Comparison of ENCODE assay signal across 8 cellular contexts in the genomic region with DNA sequence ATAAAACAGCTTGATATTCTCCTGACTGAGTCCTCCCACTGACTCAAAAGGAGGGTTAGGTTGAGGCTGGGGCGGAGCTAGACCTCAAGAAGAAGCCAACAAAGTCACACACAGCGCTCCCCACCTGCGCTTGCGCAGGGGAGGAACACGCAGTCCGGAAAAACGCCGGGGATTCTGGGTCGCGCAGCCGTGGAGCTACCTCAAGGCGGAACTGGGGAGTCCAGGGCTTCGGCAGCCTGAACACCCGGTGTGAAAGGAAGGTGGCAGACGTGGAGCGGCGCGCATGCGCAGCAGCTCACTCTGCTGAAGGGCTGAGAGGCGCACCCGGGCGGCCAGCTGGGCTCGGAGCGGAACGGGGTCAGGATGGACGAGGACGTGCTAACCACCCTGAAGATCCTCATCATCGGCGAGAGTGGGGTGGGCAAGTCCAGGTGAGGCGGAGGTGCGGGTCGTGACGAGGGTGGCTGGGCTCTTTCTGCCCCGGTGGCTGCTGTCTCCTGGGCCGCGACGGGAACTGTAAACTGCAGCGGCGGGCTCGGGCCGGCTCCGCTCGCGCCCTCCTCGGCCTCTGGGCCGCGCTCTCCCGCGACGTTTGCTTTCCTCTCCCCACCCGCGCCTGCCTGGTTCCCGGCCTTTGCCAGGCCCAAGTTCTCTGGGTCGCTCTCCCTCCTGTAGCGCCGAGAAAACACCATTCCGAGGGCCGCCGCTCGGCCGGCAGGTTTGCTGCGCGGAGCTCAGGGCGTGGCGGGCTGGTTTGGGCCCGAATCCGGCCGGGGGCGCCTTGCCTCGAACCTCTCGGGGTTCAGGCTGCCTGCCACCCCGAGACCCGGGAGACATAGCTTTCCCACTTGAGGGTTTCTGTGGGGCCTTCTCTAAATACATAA. TPM values are rescaled to one million over a fixed set of nuclear protein-coding genes. Genes with fewer than 3 reads are reported as not detected.
DNase-seq lines count a peak whose midpoint lies in the region; ATAC-seq and TF ChIP-seq lines count a peak whose summit lies in the region.

A gene (plus strand): TSS at position 298 of the 884 bp plus-strand sequence. CDS start 66 bp downstream, at position 364.

- H4K20me1 ChIP-seq in fibroblast of lung (ENCODE audit: control insufficient read depth, extremely low read depth, insufficient read depth, low read length) = no peaks in the 10 kb centered on the region

- peak within 1 kb of the TSS; percentile 85 for H3K27ac ChIP-seq in RWPE1
- peak within 1 kb of the TSS; percentile 86 for H3K27ac ChIP-seq in fibroblast of lung (ENCODE audit: insufficient read depth, low read length)
- peak within 1 kb of the TSS; percentile 87 for H3K27ac ChIP-seq in naive thymus-derived CD4-positive, alpha-beta T cell (ENCODE audit: low read depth, low read length)

- H3K4me1 Mint-ChIP-seq in activated T-helper 17 cell treated with anti-CD3 and anti-CD28 coated beads, Interleukin-2, amount 50 U/mL, for 72 hours = peaks cover 33% of the 10 kb centered on the region
- H3K4me1 Mint-ChIP-seq in naive thymus-derived CD4-positive, alpha-beta T cell = peaks cover 39 to 59% (median 55%) of the 10 kb centered on the region in 7 donors
- peaks cover 22 to 36% of the 10 kb centered on the region in 2 donors for H3K4me1 Mint-ChIP-seq in stimulated activated naive B cell treated with anti-CD40 and anti-IgM and Interleukin-4, amounts not matched to agents 10 μg/mL and 1 μg/mL and 100 μg/mL, for 72 hours

- H3K9me3 ChIP-seq in fibroblast of lung (ENCODE audit: control insufficient read depth, insufficient read depth, low read depth, low read length) = no peaks in the 10 kb centered on the region
- H3K9me3 ChIP-seq in naive thymus-derived CD4-positive, alpha-beta T cell (ENCODE audit: control insufficient read depth in 2 of 3, low read length in 3 of 3) = no peaks in the 10 kb centered on the region

- peak within 1 kb of the TSS; percentile 98 for H3K4me3 Mint-ChIP-seq in activated T-helper 17 cell treated with anti-CD3 and anti-CD28 coated beads, Interleukin-2, amount 50 U/mL, for 72 hours
- peak within 1 kb of the TSS; percentile 95 to 100 (median 99) for H3K4me3 Mint-ChIP-seq in naive thymus-derived CD4-positive, alpha-beta T cell
- H3K4me3 Mint-ChIP-seq in stimulated activated naive B cell treated with anti-CD40 and anti-IgM and Interleukin-4, amounts not matched to agents 10 μg/mL and 1 μg/mL and 100 μg/mL, for 72 hours = peak within 1 kb of the TSS; percentile 99 to 100

- H3K36me3 Mint-ChIP-seq in activated T-helper 17 cell treated with anti-CD3 and anti-CD28 coated beads, Interleukin-2, amount 50 U/mL, for 72 hours (ENCODE audit: low read depth) = peaks cover 51% of the 10 kb centered on the region
- H3K36me3 Mint-ChIP-seq in naive thymus-derived CD4-positive, alpha-beta T cell = peaks cover 0 to 15% (median 10%) of the 10 kb centered on the region in 5 donors
- peaks cover 4 to 17% of the 10 kb centered on the region in 2 donors for H3K36me3 Mint-ChIP-seq in stimulated activated naive B cell treated with anti-CD40 and anti-IgM and Interleukin-4, amounts not matched to agents 10 μg/mL and 1 μg/mL and 100 μg/mL, for 72 hours

- peaks cover 3% of the 10 kb centered on the region for H3K4me1 ChIP-seq in fibroblast of lung (ENCODE audit: control insufficient read depth, extremely low read depth, insufficient read depth, low read length)
- peaks cover 13 to 18% of the 10 kb centered on the region in 2 donors for H3K4me1 ChIP-seq in naive thymus-derived CD4-positive, alpha-beta T cell (ENCODE audit: control insufficient read depth in 2 of 2, insufficient read depth in 2 of 2, low read length in 2 of 2)

- H3K9ac ChIP-seq in fibroblast of lung (ENCODE audit: insufficient read depth, low read length) = peak within 1 kb of the TSS; percentile 96

- H3K4me2 ChIP-seq in fibroblast of lung (ENCODE audit: extremely low read depth, insufficient read depth, low read length) = peak within 1 kb of the TSS; percentile 98

- peak; percentile 21 for TF ChIP-seq CTCF in LNCaP clone FGC (IDR thresholded peaks at IDR 0.05; ENCODE audit: control insufficient read depth, extremely low read depth, insufficient read depth)
- TF ChIP-seq CTCF in RWPE1 (conservative IDR thresholded peaks at IDR 0.05; ENCODE audit: low read depth) = no peak
- peak in 1 of 2 donors; percentile 5 for TF ChIP-seq CTCF in fibroblast of lung (conservative IDR thresholded peaks at IDR 0.05 in 1 of 2, IDR thresholded peaks at IDR 0.05 in 1 of 2; ENCODE audit: low read depth in 1 of 2, low read length in 2 of 2)

- H3K4me3 ChIP-seq in LNCaP clone FGC (ENCODE audit: low read depth, low read length) = peak within 1 kb of the TSS; percentile 91
- peak within 1 kb of the TSS; percentile 87 to 93 (median 90) for H3K4me3 ChIP-seq in fibroblast of lung (replicated peaks in 1 of 4; ENCODE audit: control extremely low read depth in 1 of 4, insufficient read depth in 1 of 4, low read depth in 3 of 4, low read length in 4 of 4)
- peak within 1 kb of the TSS; percentile 82 for H3K4me3 ChIP-seq in naive thymus-derived CD4-positive, alpha-beta T cell (ENCODE audit: low read length)

- intact Hi-C loops in naive thymus-derived CD4-positive, alpha-beta T cell (cut with micrococcal nuclease) = loop anchor here (1.0 to 10.0 kb wide), 22 partner anchors 9 to 1173 kb away; a partner anchor contains a TSS

- peak within 1 kb of the TSS; percentile 98 for H2AFZ ChIP-seq in fibroblast of lung (ENCODE audit: low read length)

- H3K27ac Mint-ChIP-seq in activated T-helper 17 cell treated with anti-CD3 and anti-CD28 coated beads, Interleukin-2, amount 50 U/mL, for 72 hours = peak within 1 kb of the TSS; percentile 100
- H3K27ac Mint-ChIP-seq in naive thymus-derived CD4-positive, alpha-beta T cell = peak within 1 kb of the TSS; percentile 96 to 99 (median 98)
- H3K27ac Mint-ChIP-seq in stimulated activated naive B cell treated with anti-CD40 and anti-IgM and Interleukin-4, amounts not matched to agents 10 μg/mL and 1 μg/mL and 100 μg/mL, for 72 hours = peak within 1 kb of the TSS; percentile 99

- CTCF ChIA-PET in RWPE1 (lab: Yijun Ruan, JAX) = interaction anchor here (0.5 to 1.1 kb wide), 4 partner anchors 10 to 791 kb away, joined by 3 read pairs; no protein-coding TSS in a partner anchor
- CTCF ChIA-PET in naive thymus-derived CD4-positive, alpha-beta T cell (lab: Charles Lee) = interaction anchor here (0.6 to 1.2 kb wide), 7 partner anchors 29 to 238 kb away, joined by 3 to 5 read pairs (median 3); no protein-coding TSS in a partner anchor

- ATAC-seq in activated T-helper 17 cell treated with anti-CD3 and anti-CD28 coated beads, Interleukin-2, amount 50 U/mL, for 72 hours (replicated peaks) = peak; percentile 97
- ATAC-seq in naive thymus-derived CD4-positive, alpha-beta T cell = peak; percentile 97
- ATAC-seq in stimulated activated naive B cell treated with anti-CD40 and anti-IgM and Interleukin-4, amounts not matched to agents 10 μg/mL and 1 μg/mL and 100 μg/mL, for 72 hours (replicated peaks) = peak; percentile 97 to 98

- H3K36me3 ChIP-seq in fibroblast of lung (ENCODE audit: control insufficient read depth, insufficient read depth, low read length) = no peaks in the 10 kb centered on the region
- peaks cover 0 to 4% (median 0%) of the 10 kb centered on the region in 3 experiments for H3K36me3 ChIP-seq in naive thymus-derived CD4-positive, alpha-beta T cell (ENCODE audit: control insufficient read depth in 2 of 3, insufficient read depth in 3 of 3, low read length in 3 of 3)

- H3K79me2 ChIP-seq in fibroblast of lung (ENCODE audit: control insufficient read depth, insufficient read depth, low read length) = peaks cover 52% of the 10 kb centered on the region

- H3K27me3 Mint-ChIP-seq in activated T-helper 17 cell treated with anti-CD3 and anti-CD28 coated beads, Interleukin-2, amount 50 U/mL, for 72 hours = no peaks in the 10 kb centered on the region
- peaks cover 0 to 7% (median 0%) of the 10 kb centered on the region in 5 donors for H3K27me3 Mint-ChIP-seq in naive thymus-derived CD4-positive, alpha-beta T cell
- peaks cover under 1 to 13% of the 10 kb centered on the region in 2 donors for H3K27me3 Mint-ChIP-seq in stimulated activated naive B cell treated with anti-CD40 and anti-IgM and Interleukin-4, amounts not matched to agents 10 μg/mL and 1 μg/mL and 100 μg/mL, for 72 hours

- POLR2A ChIA-PET in RWPE1 (lab: Yijun Ruan, JAX; ENCODE audit: low non-redundant PET) = interaction anchor here (1.3 kb wide), 1 partner anchor 21 kb away, joined by 8 read pairs; no protein-coding TSS in a partner anchor
- POLR2A ChIA-PET in naive thymus-derived CD4-positive, alpha-beta T cell (lab: Charles Lee) = interaction anchor here (0.6 to 2.2 kb wide), 21 partner anchors 9 to 1028 kb away, joined by 3 to 20 read pairs (median 5); a partner anchor contains a TSS

- DNase-seq in EH (ENCODE audit: low read depth) = peak; percentile 98
- DNase-seq in H4 (ENCODE audit: low spot score) = peak; percentile 94
- DNase-seq in LNCaP clone FGC (ENCODE audit: low read depth) = peak; percentile 97
- DNase-seq in RWPE1 (ENCODE audit: low spot score) = peak; percentile 91
- peak; percentile 98 to 99 for DNase-seq in fibroblast of lung (ENCODE audit: low read depth in 2 of 2)
- peak; percentile 93 to 99 (median 98) for DNase-seq in naive thymus-derived CD4-positive, alpha-beta T cell
- DNase-seq in stimulated activated naive B cell treated with anti-CD40 and anti-IgM and Interleukin-4, amounts not matched to agents 10 μg/mL and 1 μg/mL and 100 μg/mL, for 72 hours = peak; percentile 98

- no peaks in the 10 kb centered on the region for H3K9me3 Mint-ChIP-seq in activated T-helper 17 cell treated with anti-CD3 and anti-CD28 coated beads, Interleukin-2, amount 50 U/mL, for 72 hours
- peaks cover 0 to 3% (median 0%) of the 10 kb centered on the region in 11 donors for H3K9me3 Mint-ChIP-seq in naive thymus-derived CD4-positive, alpha-beta T cell
- H3K9me3 Mint-ChIP-seq in stimulated activated naive B cell treated with anti-CD40 and anti-IgM and Interleukin-4, amounts not matched to agents 10 μg/mL and 1 μg/mL and 100 μg/mL, for 72 hours = no peaks in the 10 kb centered on the region

- H3K27me3 ChIP-seq in fibroblast of lung (ENCODE audit: control insufficient read depth, insufficient read depth, low read length) = no peaks in the 10 kb centered on the region
- no peaks in the 10 kb centered on the region for H3K27me3 ChIP-seq in naive thymus-derived CD4-positive, alpha-beta T cell (ENCODE audit: control insufficient read depth in 2 of 2, insufficient read depth in 2 of 2, low read length in 2 of 2)

RNA-seq across cellular contexts. Expression of the gene that starts here (rescaled TPM):
- total RNA-seq in H4 (2014; rRNA removed; shearing (Covaris generic)) = 26.1 and 30.4 TPM in 2 replicates
- 10 to 100 TPM; 56.6 to 78.1 TPM for total RNA-seq in activated T-helper 17 cell treated with anti-CD3 and anti-CD28 coated beads, Interleukin-2, amount 50 U/mL, for 72 hours
- 36.0 and 42.1 TPM in 2 replicates for total RNA-seq in fibroblast of lung
- polyA plus RNA-seq in fibroblast of lung = 74.4 and 95.2 TPM in 2 replicates
- polyA plus RNA-seq in fibroblast of lung (2012) = 78.8 and 83.1 TPM in 2 replicates
- 1.3 and 1.7 TPM in 2 replicates for polyA minus RNA-seq in fibroblast of lung (ENCODE audit: low replicate concordance)
- 10 to 100 TPM; 69.1 to 96.1 (median 73.6) TPM for total RNA-seq in naive thymus-derived CD4-positive, alpha-beta T cell
- 10 to 100 TPM; 54.0 to 78.1 TPM for polyA plus RNA-seq in naive thymus-derived CD4-positive, alpha-beta T cell

Comparison
In these comparisons a context has a peak if more than half of its experiments do, and no peak if none do; other contexts are left out.
1. Peak in every context shown above with its lines: DNase-seq, ATAC-seq, H3K4me3 ChIP-seq and H3K27ac ChIP-seq.